In genomic region chr9:136587145-136587943, GRCh38 we compare ENCODE assay signal across 8 cellular contexts. TPM values are rescaled to one million over a fixed set of nuclear protein-coding genes. Genes with fewer than 3 reads are reported as not detected.
DNase-seq lines count a peak whose midpoint lies in the region; ATAC-seq and TF ChIP-seq lines count a peak whose summit lies in the region.
"Had no signal": no experiment of that assay in that cellular context is flagged by ENCODE, and none has a peak within 500 bp of the region (broad histone marks: within the 10 kb centered on the region; RNA-seq: fewer than 3 reads in every experiment).

No MANE protein-coding gene starts in this region.

- no peak for TF ChIP-seq CTCF in thyroid gland (IDR thresholded peaks at IDR 0.05)

- no peak for TF ChIP-seq POLR2A in thyroid gland (IDR thresholded peaks at IDR 0.05)

- H3K27ac ChIP-seq in thyroid gland, result no peak overlapping the region

- peaks cover 13 to 34% of the 10 kb centered on the region in 2 donors for H3K4me1 ChIP-seq in thyroid gland

- ATAC-seq in HG03095 (IDR thresholded peaks at IDR 0.05; ENCODE audit: unreplicated experiment), result no peak
- no peak for ATAC-seq in stimulated activated naive CD8-positive, alpha-beta T cell treated with anti-CD3 and anti-CD28 coated beads, Interleukin-15, Interleukin-2, amounts not matched to agents 100 U/mL and 50 U/mL, for 24 hours
- ATAC-seq: Panc1 had no signal

- H3K4me3 ChIP-seq in thyroid gland (replicated peaks in 1 of 3), result no peak overlapping the region

- H3K36me3 ChIP-seq in thyroid gland, result no peaks in the 10 kb centered on the region

- WGBS in thyroid gland, 2 donors, result 12 to 27% methylated on average over 17 to 18 of the region's 33 CpGs

- intact Hi-C loops in thyroid gland (cut with DNase I), result no loop called here

- no peaks in the 10 kb centered on the region for H3K9me3 ChIP-seq in thyroid gland

- DNase-seq in LHCN-M2 (ENCODE audit: low read depth) (peak; percentile 30), brain pericyte (ENCODE audit: low read depth, low spot score) (peak; percentile 55), left kidney (ENCODE audit: low read depth, low spot score) (peak; percentile 99), thyroid gland (peak; percentile 29 to 30), HT-29 (ENCODE audit: low spot score) (no peak)
- no peak for DNase-seq in stimulated activated naive CD8-positive, alpha-beta T cell treated with anti-CD3 and anti-CD28 coated beads, Interleukin-15, Interleukin-2, amounts not matched to agents 100 U/mL and 50 U/mL, for 24 hours

- no peaks in the 10 kb centered on the region for H3K27me3 ChIP-seq in thyroid gland

RNA-seq across cellular contexts. Expression of gene NOTCH1, which starts 41.5 kb away (rescaled TPM):
- total RNA-seq in LHCN-M2 (2014; rRNA removed) (9.1 and 10.8 TPM in 2 replicates), thyroid gland (10 to 100 TPM; 19.6 to 35.4 (median 23.2) TPM)
- polyA plus RNA-seq in LHCN-M2 (2012), result 3.7 TPM
- 39.8 and 57.7 TPM in 2 replicates for total RNA-seq in HT-29 (2014; rRNA removed; shearing (Covaris generic))

Comparison
In these comparisons a context has a peak if more than half of its experiments do, and no peak if none do; other contexts are left out.
1. DNase-seq: peak in LHCN-M2 (single experiment), brain pericyte (single experiment), left kidney (single experiment) and thyroid gland (2 of 2); none in stimulated activated naive CD8-positive, alpha-beta T cell treated with anti-CD3 and anti-CD28 coated beads, Interleukin-15, Interleukin-2, amounts not matched to agents 100 U/mL and 50 U/mL, for 24 hours (single experiment) and HT-29 (single experiment).